In the genomic region with DNA sequence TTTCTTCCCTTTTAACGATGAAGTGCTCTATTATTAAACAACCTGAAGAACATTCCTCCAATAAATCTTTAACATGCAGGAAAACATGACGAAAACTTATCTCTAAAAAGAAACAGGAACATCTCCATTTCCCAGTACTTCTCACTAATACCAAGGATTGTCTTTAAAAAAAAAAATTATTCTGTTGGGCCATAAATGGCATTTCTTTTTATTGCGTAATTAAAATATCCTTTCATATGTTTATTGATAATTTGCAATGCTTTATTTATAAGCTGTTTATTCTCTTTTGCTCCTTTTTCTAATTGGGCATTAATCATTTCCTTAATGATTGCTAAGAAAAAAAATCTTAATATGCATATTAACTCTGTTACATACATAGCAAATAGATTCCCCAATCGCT, we compare ENCODE assay signal across 1 cellular context.
TF ChIP-seq lines count a peak whose summit lies in the region.

No MANE protein-coding gene starts in this region.

TF ChIP-seq in IMR-90, 13 proteins besides CTCF, POLR2A, EP300 and RAD21 (continued from another document):
- TF ChIP-seq, protein P1, sequence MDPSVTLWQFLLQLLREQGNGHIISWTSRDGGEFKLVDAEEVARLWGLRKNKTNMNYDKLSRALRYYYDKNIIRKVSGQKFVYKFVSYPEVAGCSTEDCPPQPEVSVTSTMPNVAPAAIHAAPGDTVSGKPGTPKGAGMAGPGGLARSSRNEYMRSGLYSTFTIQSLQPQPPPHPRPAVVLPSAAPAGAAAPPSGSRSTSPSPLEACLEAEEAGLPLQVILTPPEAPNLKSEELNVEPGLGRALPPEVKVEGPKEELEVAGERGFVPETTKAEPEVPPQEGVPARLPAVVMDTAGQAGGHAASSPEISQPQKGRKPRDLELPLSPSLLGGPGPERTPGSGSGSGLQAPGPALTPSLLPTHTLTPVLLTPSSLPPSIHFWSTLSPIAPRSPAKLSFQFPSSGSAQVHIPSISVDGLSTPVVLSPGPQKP (IDR thresholded peaks at IDR 0.05; ENCODE audit: borderline replicate concordance, low read depth, low read length): no peak
- TF ChIP-seq FOS (IDR thresholded peaks at IDR 0.05; ENCODE audit: low read depth, low read length): no peak
